ENCODE assay signal across 21 cellular contexts in the genomic region with DNA sequence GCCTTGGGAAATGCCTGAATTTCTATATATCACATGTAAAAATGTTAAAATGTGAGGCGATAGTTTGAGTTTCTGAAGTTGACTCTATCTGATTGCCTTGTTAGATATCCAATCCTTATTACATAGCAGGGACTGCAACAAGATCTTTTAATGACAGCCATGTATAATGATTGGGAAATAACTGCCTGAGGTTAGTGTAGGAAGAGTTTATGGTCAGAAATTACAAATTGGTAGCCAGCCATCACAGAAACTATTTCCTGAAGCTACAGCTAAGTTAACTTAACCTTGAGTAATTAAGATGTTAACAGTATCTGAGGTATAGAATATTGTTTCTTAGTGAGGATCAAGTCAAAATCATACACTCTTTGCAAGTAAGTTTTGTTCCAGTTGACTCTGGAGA. TPM values are rescaled to one million over a fixed set of nuclear protein-coding genes. Genes with fewer than 3 reads are reported as not detected.
DNase-seq lines count a peak whose midpoint lies in the region; FAIRE-seq and TF ChIP-seq lines count a peak whose summit lies in the region.
"Had no signal": no experiment of that assay in that cellular context is flagged by ENCODE, and none has a peak within 500 bp of the region (broad histone marks: within the 10 kb centered on the region; RNA-seq: fewer than 3 reads in every experiment).

No MANE protein-coding gene starts in this region.

- no peaks in the 10 kb centered on the region for H3K9me3 ChIP-seq in osteoblast (ENCODE audit: low read depth, low read length)
- H3K9me3 ChIP-seq: Peyer's patch had no signal

- peak overlapping the region; percentile 71 for H3K27ac ChIP-seq in osteoblast (ENCODE audit: low read depth, low read length)
- H3K27ac ChIP-seq: C4-2B, Peyer's patch had no signal

- peak overlapping the region; percentile 4 for H3K4me2 ChIP-seq in osteoblast (ENCODE audit: insufficient read depth, low read length)

- no peaks in the 10 kb centered on the region for H3K79me2 ChIP-seq in osteoblast (ENCODE audit: insufficient read depth, low read length)

- TF ChIP-seq POLR2A in H54 (IDR thresholded peaks at IDR 0.05; ENCODE audit: low read depth, low read length) = no peak

- in situ Hi-C loops in astrocyte of the spinal cord (cut with HindIII; ENCODE audit: low sequenced_read_pairs) = no loop called here

- H4K20me1 ChIP-seq in osteoblast (ENCODE audit: insufficient read depth, low read length) = no peaks in the 10 kb centered on the region

- no peak for TF ChIP-seq CTCF in AG10803 (conservative IDR thresholded peaks at IDR 0.05; ENCODE audit: low read length)
- no peak for TF ChIP-seq CTCF in astrocyte of the spinal cord (IDR thresholded peaks at IDR 0.05; ENCODE audit: low read depth, low read length)
- no peak for TF ChIP-seq CTCF in osteoblast (IDR thresholded peaks at IDR 0.05; ENCODE audit: extremely low read depth, low read depth, low read length)

- no peaks in the 10 kb centered on the region for H3K27me3 ChIP-seq in osteoblast (ENCODE audit: insufficient read depth, low read length)
- H3K27me3 ChIP-seq: Peyer's patch had no signal

- H2AFZ ChIP-seq in osteoblast (ENCODE audit: low read length) = no peak overlapping the region

- H3K4me1 ChIP-seq in osteoblast (ENCODE audit: insufficient read depth, low read length) = peaks cover 32% of the 10 kb centered on the region
- H3K4me1 ChIP-seq: Peyer's patch had no signal

- H3K4me3 ChIP-seq in AG10803 (ENCODE audit: low read length) (no peak overlapping the region), astrocyte of the spinal cord (ENCODE audit: low read depth, low read length) (no peak overlapping the region), osteoblast (ENCODE audit: insufficient read depth, low read length) (no peak overlapping the region)
- H3K4me3 ChIP-seq: GM12878, Peyer's patch had no signal

- peak; percentile 77 for DNase-seq in AG10803 (ENCODE audit: low read depth)
- DNase-seq in H54 (ENCODE audit: insufficient read length, low spot score) = no peak
- DNase-seq in astrocyte of the spinal cord (ENCODE audit: low read depth, low spot score) = peak; percentile 38
- no peak for DNase-seq in osteoblast (ENCODE audit: insufficient read length, low spot score, missing footprints)
- DNase-seq in urothelium cell line (ENCODE audit: low spot score) = no peak
- no peak for DNase-seq in NCI-H2029 (lab: John Stamatoyannopoulos, UW)
- DNase-seq in DMS153 treated with DMSO at 0.1 percent for 48 hours (lab: John Stamatoyannopoulos, UW; ENCODE audit: unreplicated experiment) = no peak
- no peak for DNase-seq in NCI-H2227 (lab: John Stamatoyannopoulos, UW; ENCODE audit: unreplicated experiment)
- DNase-seq: activated CD8-positive, alpha-beta T cell treated with anti-CD3 and anti-CD28 coated beads for 36 hours; aorta; erythroblast; KG1; left ventricle myocardium superior; natural killer cell; NCI-H1694; NCI-H524; Peyer's patch; retina; stimulated activated CD4-positive, alpha-beta T cell treated with anti-CD3 and anti-CD28 coated beads, Interleukin-4, amount 100 ng/mL, for 1 hour had no signal

- peak; percentile 27 for FAIRE-seq in H54 (lab: Jason Lieb, UNC)
- no peak for FAIRE-seq in urothelium cell line (lab: Jason Lieb, UNC)
- FAIRE-seq: GM12878 had no signal

- peaks cover 13% of the 10 kb centered on the region for H3K36me3 ChIP-seq in osteoblast (ENCODE audit: insufficient read depth, low read length)

RNA-seq across cellular contexts. Expression of gene AKIRIN2, which starts 41.0 kb away (rescaled TPM):
- 15.2 and 18.3 TPM in 2 replicates for total RNA-seq in osteoblast

Comparison
In these comparisons a context has a peak if more than half of its experiments do, and no peak if none do; other contexts are left out.
1. DNase-seq: peak in AG10803 (single experiment) and astrocyte of the spinal cord (single experiment); none in H54 (single experiment), osteoblast (single experiment), urothelium cell line (single experiment), NCI-H2029 (single experiment), DMS153 treated with DMSO at 0.1 percent for 48 hours (single experiment) and NCI-H2227 (single experiment).